25 cellular contexts compared by ENCODE assay signal in the genomic region with DNA sequence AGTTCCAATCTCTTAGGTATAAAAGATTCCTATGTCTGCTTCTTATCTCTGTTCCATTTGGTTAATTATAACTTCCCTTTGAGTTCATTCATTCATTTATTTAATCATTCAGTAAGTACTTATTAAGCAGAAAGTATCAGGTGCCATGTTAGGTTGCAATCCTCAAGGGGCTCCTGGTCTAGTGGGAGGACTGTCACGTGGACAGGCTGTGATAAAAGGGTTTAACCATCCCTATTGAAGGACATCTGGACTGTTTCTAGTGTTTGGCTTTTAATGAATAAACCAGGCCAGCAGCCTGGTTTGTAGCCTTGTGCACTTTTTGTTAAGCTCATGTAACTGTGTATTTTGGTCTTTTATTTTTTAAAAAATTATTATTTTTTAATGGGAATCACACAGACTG.
DNase-seq lines count a peak whose midpoint lies in the region; ATAC-seq and TF ChIP-seq lines count a peak whose summit lies in the region.
"Had no signal": no experiment of that assay in that cellular context is flagged by ENCODE, and none has a peak within 500 bp of the region (broad histone marks: within the 10 kb centered on the region; RNA-seq: fewer than 3 reads in every experiment).

No MANE protein-coding gene starts in this region.

- TF ChIP-seq CTCF in BE2C (IDR thresholded peaks at IDR 0.05; ENCODE audit: low read depth, low read length) (no peak), type B pancreatic cell (conservative IDR thresholded peaks at IDR 0.05) (no peak)

- peaks cover 3% of the 10 kb centered on the region for H3K9me3 ChIP-seq in BE2C
- H3K9me3 ChIP-seq: A549, Peyer's patch, SK-N-SH had no signal

- peaks cover 30% of the 10 kb centered on the region for H3K4me1 ChIP-seq in BE2C
- H3K4me1 ChIP-seq: A549, Peyer's patch had no signal

- no peak overlapping the region for H3K4me3 ChIP-seq in BE2C (ENCODE audit: low read depth, low read length)
- H3K4me3 ChIP-seq: A549, Peyer's patch had no signal

- no peaks in the 10 kb centered on the region for H3K36me3 Mint-ChIP-seq in type B pancreatic cell
- H3K36me3 Mint-ChIP-seq: CD4-positive, alpha-beta memory T cell had no signal

- intact Hi-C loops in Right ventricle myocardium inferior (cut with DNase I): no loop called here

- H3K36me3 ChIP-seq in BE2C: no peaks in the 10 kb centered on the region
- H3K36me3 ChIP-seq: Peyer's patch had no signal

- DNase-seq in BE2C (peak; percentile 76), DMS 273 (lab: John Stamatoyannopoulos, UW; ENCODE audit: unreplicated experiment) (peak; percentile 72), NCI-H2171 treated with DMSO at 0.1 percent for 48 hours (lab: John Stamatoyannopoulos, UW) (peak; percentile 50), NCI-H748 treated with DMSO at 0.1 percent for 48 hours (lab: John Stamatoyannopoulos, UW) (peak; percentile 48), type B pancreatic cell (ENCODE audit: extremely low spot score, unreplicated experiment) (no peak), Right ventricle myocardium inferior (ENCODE audit: missing footprints) (no peak)
- no peak for DNase-seq in activated naive CD4-positive, alpha-beta T cell treated with anti-CD3 and anti-CD28 coated beads, Interleukin-2, amount 50 U/mL, for 16 hours
- DNase-seq: AML-193; C1 segment of cervical spinal cord; CD4-positive, alpha-beta memory T cell; COR-L47; NCI-H1092; NCI-H1436 treated with DMSO at 0.1 percent for 48 hours; NCI-H187 treated with DMSO at 0.1 percent for 48 hours; NCI-H2107; NCI-H226; NCI-H526 treated with DMSO at 0.1 percent for 48 hours; OCI-M1; Peyer's patch; SIG-M5; SK-N-SH; SW 1271; T-helper 9 cell had no signal

- H3K4me3 Mint-ChIP-seq in type B pancreatic cell: no peak overlapping the region
- H3K4me3 Mint-ChIP-seq: CD4-positive, alpha-beta memory T cell; T-helper 1 cell treated with Interleukin-12 subunit alpha and Interleukin-12 subunit beta and Interleukin-4 antibody, amounts not matched to agents 30 μg/mL and 1 μg/mL, for 36 hours had no signal

- no peak overlapping the region for H3K27ac Mint-ChIP-seq in type B pancreatic cell
- H3K27ac Mint-ChIP-seq: CD4-positive, alpha-beta memory T cell; T-helper 1 cell treated with Interleukin-12 subunit alpha and Interleukin-12 subunit beta and Interleukin-4 antibody, amounts not matched to agents 30 μg/mL and 1 μg/mL, for 36 hours had no signal

- no peak for ATAC-seq in Right ventricle myocardium inferior
- ATAC-seq: A549 had no signal

- H3K27me3 Mint-ChIP-seq in type B pancreatic cell: no peaks in the 10 kb centered on the region

- H3K4me1 Mint-ChIP-seq in type B pancreatic cell (ENCODE audit: unreplicated experiment): peaks cover 7% of the 10 kb centered on the region
- H3K4me1 Mint-ChIP-seq: CD4-positive, alpha-beta memory T cell had no signal

- H3K9me3 Mint-ChIP-seq in type B pancreatic cell: no peaks in the 10 kb centered on the region
- H3K9me3 Mint-ChIP-seq: T-helper 1 cell treated with Interleukin-12 subunit alpha and Interleukin-12 subunit beta and Interleukin-4 antibody, amounts not matched to agents 30 μg/mL and 1 μg/mL, for 36 hours had no signal

- no peaks in the 10 kb centered on the region for H3K27me3 ChIP-seq in BE2C
- H3K27me3 ChIP-seq: Peyer's patch had no signal

Comparison
In these comparisons a context has a peak if more than half of its experiments do, and no peak if none do; other contexts are left out.
1. DNase-seq: peak in BE2C (single experiment), DMS 273 (single experiment), NCI-H2171 treated with DMSO at 0.1 percent for 48 hours (single experiment) and NCI-H748 treated with DMSO at 0.1 percent for 48 hours (single experiment); none in type B pancreatic cell (single experiment), Right ventricle myocardium inferior (single experiment) and activated naive CD4-positive, alpha-beta T cell treated with anti-CD3 and anti-CD28 coated beads, Interleukin-2, amount 50 U/mL, for 16 hours (single experiment).